Comparison of ENCODE assay signal across 1 cellular context in genomic region chr9:134328841-134329575, GRCh38.
TF ChIP-seq lines count a peak whose summit lies in the region.

No MANE protein-coding gene starts in this region.

TF ChIP-seq in HepG2, 621 proteins besides CTCF, POLR2A, EP300 and RAD21 (continued from another document and continues in another):
- TF ChIP-seq ZNF776 (CRISPR knock-in tag; IDR thresholded peaks at IDR 0.05): no peak
- TF ChIP-seq E2F2 (CRISPR knock-in tag; IDR thresholded peaks at IDR 0.05; ENCODE audit: borderline replicate concordance): peak; percentile 83; the same call in 1 of the 2 replicates
- TF ChIP-seq TOPORS (CRISPR knock-in tag; IDR thresholded peaks at IDR 0.05): peak; percentile 53; the same call in 1 of the 2 replicates
- peak; percentile 86 for TF ChIP-seq NCOR1 (IDR thresholded peaks at IDR 0.05; ENCODE audit: borderline replicate concordance, low read length)
- no peak for TF ChIP-seq FOSL1 (CRISPR knock-in tag; IDR thresholded peaks at IDR 0.05; ENCODE audit: borderline replicate concordance)
- TF ChIP-seq CSRNP1 (CRISPR knock-in tag; IDR thresholded peaks at IDR 0.05): peak; percentile 89; the same call in 1 of the 2 replicates
- peak; percentile 82 for TF ChIP-seq HNF4A (CRISPR knock-in tag; IDR thresholded peaks at IDR 0.05)
- peak; percentile 66 for TF ChIP-seq PAXIP1 (CRISPR knock-in tag; conservative IDR thresholded peaks at IDR 0.05)
- TF ChIP-seq ZNF709 (CRISPR knock-in tag; IDR thresholded peaks at IDR 0.05): peak; percentile 81
- peak; percentile 94 for TF ChIP-seq SNAPC4 (CRISPR knock-in tag; IDR thresholded peaks at IDR 0.05)
- TF ChIP-seq ZBTB2 (CRISPR knock-in tag; IDR thresholded peaks at IDR 0.05; ENCODE audit: low read depth): peak; percentile 29; the same call in 1 of the 2 replicates
- TF ChIP-seq E2F5 (CRISPR knock-in tag; conservative IDR thresholded peaks at IDR 0.05): peak; percentile 26
- TF ChIP-seq ELK4 (CRISPR knock-in tag; IDR thresholded peaks at IDR 0.05; ENCODE audit: borderline replicate concordance): no peak
- TF ChIP-seq MED13 (CRISPR knock-in tag; IDR thresholded peaks at IDR 0.05): no peak
- peak; percentile 68; the same call in 1 of the 2 replicates for TF ChIP-seq TEF (CRISPR knock-in tag; IDR thresholded peaks at IDR 0.05)
- TF ChIP-seq MLXIP (CRISPR knock-in tag; IDR thresholded peaks at IDR 0.05; ENCODE audit: borderline replicate concordance): peak; percentile 89; the same call in 1 of the 2 replicates
- TF ChIP-seq WIZ (CRISPR knock-in tag; IDR thresholded peaks at IDR 0.05): no peak
- no peak; the same call in 1 of the 2 replicates for TF ChIP-seq ZBTB37 (CRISPR knock-in tag; IDR thresholded peaks at IDR 0.05)
- TF ChIP-seq DRAP1 (CRISPR knock-in tag; IDR thresholded peaks at IDR 0.05): peak; percentile 10
- TF ChIP-seq ZNF883 (CRISPR knock-in tag; IDR thresholded peaks at IDR 0.05; ENCODE audit: not compliant biosample characterization): no peak
- TF ChIP-seq MATR3 (CRISPR knock-in tag; IDR thresholded peaks at IDR 0.05): no peak
- no peak for TF ChIP-seq GTF2F1 (IDR thresholded peaks at IDR 0.05; ENCODE audit: low read length)
- no peak for TF ChIP-seq NFE2L1 (CRISPR knock-in tag; IDR thresholded peaks at IDR 0.05; ENCODE audit: borderline replicate concordance)
- no peak for TF ChIP-seq PREB (CRISPR knock-in tag; IDR thresholded peaks at IDR 0.05)
- TF ChIP-seq MBD4 (IDR thresholded peaks at IDR 0.05; ENCODE audit: borderline replicate concordance, low read length): no peak
- TF ChIP-seq SCMH1 (CRISPR knock-in tag; IDR thresholded peaks at IDR 0.05; ENCODE audit: borderline replicate concordance): no peak
- TF ChIP-seq SNAI1 (CRISPR knock-in tag; IDR thresholded peaks at IDR 0.05; ENCODE audit: borderline replicate concordance): peak; percentile 97
- TF ChIP-seq ZNF652 (CRISPR knock-in tag; IDR thresholded peaks at IDR 0.05; ENCODE audit: borderline replicate concordance, low read depth): no peak
